In genomic region chr19:45670670-45671453, GRCh38 we compare ENCODE assay signal across 8 cellular contexts. TPM values are rescaled to one million over a fixed set of nuclear protein-coding genes. Genes with fewer than 3 reads are reported as not detected.
DNase-seq lines count a peak whose midpoint lies in the region; ATAC-seq, FAIRE-seq and TF ChIP-seq lines count a peak whose summit lies in the region.

No MANE protein-coding gene starts in this region.

- no peak for FAIRE-seq in frontal cortex (lab: Jason Lieb, UNC)

- peaks cover 8 to 9% of the 10 kb centered on the region in 2 donors for H3K4me1 ChIP-seq in ascending aorta

- H3K27ac Mint-ChIP-seq in activated T-helper 2 cell treated with anti-CD3 and anti-CD28 coated beads, Interferon-gamma antibody, Interleukin-2, Interleukin-4, amounts not matched to agents 10 μg/mL and 5 μg/mL and 100 μg/mL, durations not matched to agents 14 hours and 24 hours and 36 hours = peak overlapping the region; percentile 33
- H3K27ac Mint-ChIP-seq in neural crest cell (ENCODE audit: unreplicated experiment) = no peak overlapping the region

- no peaks in the 10 kb centered on the region for H3K36me3 Mint-ChIP-seq in activated T-helper 2 cell treated with anti-CD3 and anti-CD28 coated beads, Interferon-gamma antibody, Interleukin-2, Interleukin-4, amounts not matched to agents 10 μg/mL and 5 μg/mL and 100 μg/mL, durations not matched to agents 14 hours and 24 hours and 36 hours (ENCODE audit: low read depth)
- H3K36me3 Mint-ChIP-seq in neural crest cell (ENCODE audit: low read depth) = no peaks in the 10 kb centered on the region

- H3K4me1 Mint-ChIP-seq in activated T-helper 2 cell treated with anti-CD3 and anti-CD28 coated beads, Interferon-gamma antibody, Interleukin-2, Interleukin-4, amounts not matched to agents 10 μg/mL and 5 μg/mL and 100 μg/mL, durations not matched to agents 14 hours and 24 hours and 36 hours (ENCODE audit: low read depth) = peaks cover 23% of the 10 kb centered on the region
- H3K4me1 Mint-ChIP-seq in neural crest cell = peaks cover 28% of the 10 kb centered on the region

- ATAC-seq in HG02642 (IDR thresholded peaks at IDR 0.05; ENCODE audit: poor library complexity, unreplicated experiment) = peak; percentile 58

- peaks cover 30% of the 10 kb centered on the region for H3K27me3 ChIP-seq in ascending aorta

- no peak for TF ChIP-seq CTCF in GM12875 (IDR thresholded peaks at IDR 0.05; ENCODE audit: borderline replicate concordance, insufficient read depth, low read depth, low read length)
- TF ChIP-seq CTCF in neural crest cell (conservative IDR thresholded peaks at IDR 0.05) = no peak
- TF ChIP-seq CTCF in ascending aorta (IDR thresholded peaks at IDR 0.05) = no peak

- H3K4me3 Mint-ChIP-seq in activated T-helper 2 cell treated with anti-CD3 and anti-CD28 coated beads, Interferon-gamma antibody, Interleukin-2, Interleukin-4, amounts not matched to agents 10 μg/mL and 5 μg/mL and 100 μg/mL, durations not matched to agents 14 hours and 24 hours and 36 hours (ENCODE audit: low read depth) = peak overlapping the region; percentile 71
- peak overlapping the region; percentile 64 for H3K4me3 Mint-ChIP-seq in neural crest cell

- H3K4me3 ChIP-seq in GM12875 (ENCODE audit: low read depth, low read length) (peak overlapping the region; percentile 15), ascending aorta (no peak overlapping the region)

- peaks cover 5% of the 10 kb centered on the region for H3K27me3 Mint-ChIP-seq in activated T-helper 2 cell treated with anti-CD3 and anti-CD28 coated beads, Interferon-gamma antibody, Interleukin-2, Interleukin-4, amounts not matched to agents 10 μg/mL and 5 μg/mL and 100 μg/mL, durations not matched to agents 14 hours and 24 hours and 36 hours (ENCODE audit: low read depth)
- peaks cover 83% of the 10 kb centered on the region for H3K27me3 Mint-ChIP-seq in neural crest cell (ENCODE audit: low read depth)

- H3K9me3 ChIP-seq in ascending aorta = no peaks in the 10 kb centered on the region

- intact Hi-C loops in activated T-helper 2 cell treated with anti-CD3 and anti-CD28 coated beads, Interferon-gamma antibody, Interleukin-2, Interleukin-4, amounts not matched to agents 10 μg/mL and 5 μg/mL and 100 μg/mL, durations not matched to agents 14 hours and 24 hours and 36 hours (cut with micrococcal nuclease) = no loop called here
- intact Hi-C loops in ascending aorta (cut with DNase I) = no loop called here

- no peaks in the 10 kb centered on the region for H3K9me3 Mint-ChIP-seq in activated T-helper 2 cell treated with anti-CD3 and anti-CD28 coated beads, Interferon-gamma antibody, Interleukin-2, Interleukin-4, amounts not matched to agents 10 μg/mL and 5 μg/mL and 100 μg/mL, durations not matched to agents 14 hours and 24 hours and 36 hours
- no peaks in the 10 kb centered on the region for H3K9me3 Mint-ChIP-seq in neural crest cell

- no peak overlapping the region for H3K27ac ChIP-seq in ascending aorta

- H3K36me3 ChIP-seq in ascending aorta = no peaks in the 10 kb centered on the region

- DNase-seq in NCI-H774 (lab: John Stamatoyannopoulos, UW) = peak; percentile 88
- peak; percentile 71 for DNase-seq in activated T-helper 2 cell treated with anti-CD3 and anti-CD28 coated beads, Interferon-gamma antibody, Interleukin-2, Interleukin-4, amounts not matched to agents 10 μg/mL and 5 μg/mL and 100 μg/mL, durations not matched to agents 14 hours and 24 hours and 36 hours (ENCODE audit: low spot score)
- peak; percentile 68 to 85 for DNase-seq in frontal cortex (ENCODE audit: low spot score in 2 of 2)
- DNase-seq in neural crest cell (ENCODE audit: low read depth, low spot score) = peak; percentile 79
- DNase-seq in cerebellar nuclear complex (lab: John Stamatoyannopoulos, UW) = no peak
- DNase-seq in ascending aorta (ENCODE audit: low spot score in 2 of 2) = no peak

RNA-seq across cellular contexts. Expression of gene GIPR, which starts 2.8 kb away (rescaled TPM):
- total RNA-seq in activated T-helper 2 cell treated with anti-CD3 and anti-CD28 coated beads, Interferon-gamma antibody, Interleukin-2, Interleukin-4, amounts not matched to agents 10 μg/mL and 5 μg/mL and 100 μg/mL, durations not matched to agents 14 hours and 24 hours and 36 hours = 9.3 and 9.5 TPM in 2 replicates
- 0.41 TPM for total RNA-seq in frontal cortex
- total RNA-seq in neural crest cell = 0.96 and 1.0 TPM in 2 replicates
- not detected for total RNA-seq in ascending aorta

RNA-seq across cellular contexts. Expression of gene SNRPD2, which starts 20.9 kb away (rescaled TPM):
- 738 and 766 TPM in 2 replicates for total RNA-seq in activated T-helper 2 cell treated with anti-CD3 and anti-CD28 coated beads, Interferon-gamma antibody, Interleukin-2, Interleukin-4, amounts not matched to agents 10 μg/mL and 5 μg/mL and 100 μg/mL, durations not matched to agents 14 hours and 24 hours and 36 hours
- total RNA-seq in frontal cortex (157 TPM), neural crest cell (635 and 666 TPM in 2 replicates), ascending aorta (71.1 TPM)

RNA-seq across cellular contexts. Expression of gene QPCTL, which starts 21.6 kb away (rescaled TPM):
- 24.2 and 26.7 TPM in 2 replicates for total RNA-seq in activated T-helper 2 cell treated with anti-CD3 and anti-CD28 coated beads, Interferon-gamma antibody, Interleukin-2, Interleukin-4, amounts not matched to agents 10 μg/mL and 5 μg/mL and 100 μg/mL, durations not matched to agents 14 hours and 24 hours and 36 hours
- total RNA-seq in frontal cortex = 8.2 TPM
- total RNA-seq in neural crest cell = 11.4 and 11.8 TPM in 2 replicates
- 7.2 TPM for total RNA-seq in ascending aorta

RNA-seq across cellular contexts. Expression of gene EML2, which starts 31.7 kb away (rescaled TPM):
- 180 and 207 TPM in 2 replicates for total RNA-seq in activated T-helper 2 cell treated with anti-CD3 and anti-CD28 coated beads, Interferon-gamma antibody, Interleukin-2, Interleukin-4, amounts not matched to agents 10 μg/mL and 5 μg/mL and 100 μg/mL, durations not matched to agents 14 hours and 24 hours and 36 hours
- total RNA-seq in frontal cortex (13.0 TPM), neural crest cell (15.0 and 20.2 TPM in 2 replicates), ascending aorta (129 TPM)

RNA-seq across cellular contexts. Expression of gene FBXO46, which starts 59.8 kb away (rescaled TPM):
- total RNA-seq in activated T-helper 2 cell treated with anti-CD3 and anti-CD28 coated beads, Interferon-gamma antibody, Interleukin-2, Interleukin-4, amounts not matched to agents 10 μg/mL and 5 μg/mL and 100 μg/mL, durations not matched to agents 14 hours and 24 hours and 36 hours = 34.4 and 38.9 TPM in 2 replicates
- total RNA-seq in frontal cortex (13.9 TPM), neural crest cell (27.2 and 30.3 TPM in 2 replicates), ascending aorta (27.5 TPM)

Comparison
In these comparisons a context has a peak if more than half of its experiments do, and no peak if none do; other contexts are left out.
1. DNase-seq: peak in NCI-H774 (single experiment), activated T-helper 2 cell treated with anti-CD3 and anti-CD28 coated beads, Interferon-gamma antibody, Interleukin-2, Interleukin-4, amounts not matched to agents 10 μg/mL and 5 μg/mL and 100 μg/mL, durations not matched to agents 14 hours and 24 hours and 36 hours (single experiment), frontal cortex (2 of 2) and neural crest cell (single experiment); none in cerebellar nuclear complex (0 of 2) and ascending aorta (0 of 2).